In the genomic region with DNA sequence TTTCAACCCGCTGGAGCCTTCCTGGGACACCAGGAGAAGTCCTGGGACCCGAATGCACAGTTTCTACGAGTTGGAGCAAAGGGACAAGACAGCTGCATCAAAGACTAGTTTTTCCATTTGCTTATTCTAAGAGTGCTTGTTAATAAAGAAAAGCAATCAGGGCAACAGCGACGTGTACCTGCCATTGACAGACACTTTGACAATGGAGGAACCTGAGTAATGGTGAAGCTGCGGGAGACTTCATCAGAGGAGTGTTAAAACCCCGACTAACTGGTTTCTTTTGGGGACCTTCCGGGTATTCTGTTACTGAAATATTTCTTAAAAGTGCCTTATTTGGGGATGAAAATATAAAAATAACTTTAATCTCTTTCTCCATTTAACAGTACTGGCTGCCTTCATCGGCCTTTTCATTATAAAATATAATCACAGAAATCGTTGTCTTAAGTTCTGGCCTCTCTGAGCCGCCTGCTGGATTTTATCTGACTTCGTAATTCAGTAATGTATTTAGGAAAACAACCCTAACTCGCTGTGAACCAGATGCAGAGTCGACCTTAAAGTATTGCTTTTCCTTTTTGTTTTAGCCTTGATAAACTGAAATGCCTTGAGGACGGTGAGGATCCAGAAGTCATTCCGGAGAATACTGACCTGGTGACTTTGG, we compare ENCODE assay signal across 8 cellular contexts. TPM values are rescaled to one million over a fixed set of nuclear protein-coding genes. Genes with fewer than 3 reads are reported as not detected.
DNase-seq lines count a peak whose midpoint lies in the region; ATAC-seq and TF ChIP-seq lines count a peak whose summit lies in the region.

No MANE protein-coding gene starts in this region.

- no peaks in the 10 kb centered on the region for H3K27me3 Mint-ChIP-seq in CD4-positive, alpha-beta T cell

- peaks cover 40% of the 10 kb centered on the region for H3K36me3 ChIP-seq in WERI-Rb-1

- DNase-seq in CD4-positive, alpha-beta T cell = peak in 2 of 10 experiments; percentile 2 to 4
- peak; percentile 64 for DNase-seq in HT-29 (ENCODE audit: low spot score)
- DNase-seq in WERI-Rb-1 = no peak
- DNase-seq in germinal center (ENCODE audit: low spot score) = peak; percentile 10
- no peak for DNase-seq in retinal pigment epithelial cell (ENCODE audit: low read depth)
- no peak for DNase-seq in cerebellum (ENCODE audit: low spot score)

- no peaks in the 10 kb centered on the region for H3K27me3 ChIP-seq in CD4-positive, alpha-beta T cell (ENCODE audit: control insufficient read depth, insufficient read depth, low read length)
- no peaks in the 10 kb centered on the region for H3K27me3 ChIP-seq in WERI-Rb-1 (ENCODE audit: insufficient read depth, low read depth, severe bottlenecking)

- POLR2A ChIA-PET in CD4-positive, alpha-beta T cell (lab: Charles Lee) = interaction anchor here (0.6 to 3.9 kb wide), 10 partner anchors 9 to 211 kb away, joined by 3 to 33 read pairs (median 5); a partner anchor contains a TSS

- no peak for ATAC-seq in CD4-positive, alpha-beta T cell (ENCODE audit: poor library complexity)
- ATAC-seq in GM21526 (IDR thresholded peaks at IDR 0.05; ENCODE audit: low FRiP score, unreplicated experiment) (no peak), GM19455 (IDR thresholded peaks at IDR 0.05; ENCODE audit: unreplicated experiment) (no peak)

- CTCF ChIA-PET in CD4-positive, alpha-beta T cell (lab: Charles Lee) = interaction anchor here (0.8 to 1.7 kb wide), 3 partner anchors 10 to 146 kb away, joined by 4 to 5 read pairs (median 4); no protein-coding TSS in a partner anchor

- H3K27ac Mint-ChIP-seq in CD4-positive, alpha-beta T cell = peak overlapping the region; percentile 96

- H3K4me3 ChIP-seq in WERI-Rb-1 (ENCODE audit: low read depth, low read length) (peak overlapping the region; percentile 99), retinal pigment epithelial cell (ENCODE audit: low read length) (peak overlapping the region; percentile 98)

- H3K4me1 Mint-ChIP-seq in CD4-positive, alpha-beta T cell (ENCODE audit: low read depth) = peaks cover 53% of the 10 kb centered on the region

- peak overlapping the region; percentile 38 for H3K27ac ChIP-seq in CD4-positive, alpha-beta T cell (ENCODE audit: low read depth, low read length)
- H3K27ac ChIP-seq in WERI-Rb-1 = peak overlapping the region; percentile 91

- H3K36me3 Mint-ChIP-seq in CD4-positive, alpha-beta T cell (ENCODE audit: low read depth) = peaks cover 50% of the 10 kb centered on the region

- H3K9me3 ChIP-seq in CD4-positive, alpha-beta T cell (ENCODE audit: control insufficient read depth, low read length) = no peaks in the 10 kb centered on the region
- no peaks in the 10 kb centered on the region for H3K9me3 ChIP-seq in WERI-Rb-1 (ENCODE audit: severe bottlenecking)

- no peaks in the 10 kb centered on the region for H3K9me3 Mint-ChIP-seq in CD4-positive, alpha-beta T cell

- intact Hi-C loops in CD4-positive, alpha-beta T cell (cut with DNase I, micrococcal nuclease) = loop anchor here (2.0 to 5.0 kb wide), 9 partner anchors 66 to 213 kb away; a partner anchor contains a TSS

- TF ChIP-seq CTCF in CD4-positive, alpha-beta T cell (IDR thresholded peaks at IDR 0.05) = no peak
- no peak for TF ChIP-seq CTCF in WERI-Rb-1 (IDR thresholded peaks at IDR 0.05; ENCODE audit: low read depth, low read length)
- TF ChIP-seq CTCF in retinal pigment epithelial cell (conservative IDR thresholded peaks at IDR 0.05; ENCODE audit: low read depth, low read length) = peak; percentile 30

- peak overlapping the region; percentile 96 for H3K4me3 Mint-ChIP-seq in CD4-positive, alpha-beta T cell

RNA-seq across cellular contexts. Expression of a gene that starts 0.8 kb away (rescaled TPM):
- 1 to 10 TPM; 3.3 to 4.7 TPM for total RNA-seq in CD4-positive, alpha-beta T cell
- 34.5 and 36.7 TPM in 2 replicates for total RNA-seq in HT-29 (2014; rRNA removed; shearing (Covaris generic))
- 98.5 TPM for total RNA-seq in cerebellum

Comparison
In these comparisons a context has a peak if more than half of its experiments do, and no peak if none do; other contexts are left out.
1. DNase-seq: peak in HT-29 (single experiment) and germinal center (single experiment); none in WERI-Rb-1 (single experiment), retinal pigment epithelial cell (single experiment) and cerebellum (single experiment).